ENCODE assay signal across 24 cellular contexts in the genomic region with DNA sequence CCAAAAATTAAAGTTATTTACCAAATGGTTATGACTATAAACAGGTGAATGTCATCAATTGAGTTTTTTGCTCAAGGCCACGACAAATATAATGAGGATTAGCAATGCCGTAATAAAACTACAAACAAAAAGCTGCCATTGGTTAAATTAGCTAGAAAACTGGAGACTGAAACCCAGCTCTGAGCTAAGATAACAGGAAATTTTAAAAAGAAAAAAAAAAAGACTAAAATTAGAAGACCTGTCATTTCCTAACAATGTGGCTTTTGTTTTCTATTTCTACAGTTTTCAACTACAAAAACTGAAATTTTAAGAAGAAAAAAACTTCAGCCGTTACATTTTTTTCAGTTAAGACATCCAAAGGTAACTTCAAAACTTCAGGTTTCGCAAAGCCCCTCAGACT. TPM values are rescaled to one million over a fixed set of nuclear protein-coding genes. Genes with fewer than 3 reads are reported as not detected.
DNase-seq lines count a peak whose midpoint lies in the region; ATAC-seq and TF ChIP-seq lines count a peak whose summit lies in the region.
"Had no signal": no experiment of that assay in that cellular context is flagged by ENCODE, and none has a peak within 500 bp of the region (broad histone marks: within the 10 kb centered on the region; RNA-seq: fewer than 3 reads in every experiment).

No MANE protein-coding gene starts in this region.

- no peaks in the 10 kb centered on the region for H3K27me3 Mint-ChIP-seq in activated CD4-positive, alpha-beta T cell treated with anti-CD3 and anti-CD28 coated beads, Interleukin-2, amount 10 ng/mL, durations not matched to agents 24 days and 14 days
- no peaks in the 10 kb centered on the region for H3K27me3 Mint-ChIP-seq in activated B cell treated with CpG ODN at 0.5 μM for 24 hours
- no peaks in the 10 kb centered on the region for H3K27me3 Mint-ChIP-seq in naive thymus-derived CD4-positive, alpha-beta T cell

- TF ChIP-seq CTCF in activated B cell treated with CpG ODN at 0.5 μM for 24 hours (IDR thresholded peaks at IDR 0.05) (no peak), uterus (IDR thresholded peaks at IDR 0.05) (no peak)

- H3K4me3 ChIP-seq in naive thymus-derived CD4-positive, alpha-beta T cell (ENCODE audit: low read length) = peak overlapping the region; percentile 30
- no peak overlapping the region for H3K4me3 ChIP-seq in uterus
- H3K4me3 ChIP-seq: body of pancreas, esophagus squamous epithelium, hepatocyte, PC-9 had no signal

- ATAC-seq in GM18868 (IDR thresholded peaks at IDR 0.05; ENCODE audit: unreplicated experiment) (peak; percentile 41), activated B cell treated with CpG ODN at 0.5 μM for 24 hours (ENCODE audit: low read depth) (no peak)
- no peak for ATAC-seq in naive thymus-derived CD4-positive, alpha-beta T cell
- ATAC-seq: body of pancreas, WTC11 had no signal

- CTCF ChIA-PET in activated B cell treated with CpG ODN at 0.5 μM for 24 hours (lab: Charles Lee) = interaction anchor here (2.0 to 2.2 kb wide), 2 partner anchors 15 to 39 kb away, joined by 4 to 9 read pairs; a partner anchor contains a TSS
- CTCF ChIA-PET in naive thymus-derived CD4-positive, alpha-beta T cell (lab: Charles Lee) = interaction anchor here (0.6 to 4.4 kb wide), 11 partner anchors 9 to 163 kb away, joined by 3 to 30 read pairs (median 6); a partner anchor contains a TSS

- H3K27ac ChIP-seq in naive thymus-derived CD4-positive, alpha-beta T cell (ENCODE audit: low read depth, low read length) = peak overlapping the region; percentile 65
- H3K27ac ChIP-seq in uterus = no peak overlapping the region
- H3K27ac ChIP-seq: body of pancreas, esophagus squamous epithelium, hepatocyte, PC-9 had no signal

- H3K9me3 Mint-ChIP-seq in activated CD4-positive, alpha-beta T cell treated with anti-CD3 and anti-CD28 coated beads, Interleukin-2, amount 10 ng/mL, durations not matched to agents 24 days and 14 days = no peaks in the 10 kb centered on the region
- no peaks in the 10 kb centered on the region for H3K9me3 Mint-ChIP-seq in activated B cell treated with CpG ODN at 0.5 μM for 24 hours
- no peaks in the 10 kb centered on the region for H3K9me3 Mint-ChIP-seq in naive thymus-derived CD4-positive, alpha-beta T cell

- H3K9me3 ChIP-seq in naive thymus-derived CD4-positive, alpha-beta T cell (ENCODE audit: control insufficient read depth in 2 of 3, low read length in 3 of 3) = no peaks in the 10 kb centered on the region
- no peaks in the 10 kb centered on the region for H3K9me3 ChIP-seq in uterus
- H3K9me3 ChIP-seq: body of pancreas, esophagus squamous epithelium had no signal

- H3K4me1 ChIP-seq in naive thymus-derived CD4-positive, alpha-beta T cell (ENCODE audit: control insufficient read depth in 2 of 2, insufficient read depth in 2 of 2, low read length in 2 of 2) = peaks cover 14 to 57% of the 10 kb centered on the region in 2 donors
- no peaks in the 10 kb centered on the region for H3K4me1 ChIP-seq in uterus
- H3K4me1 ChIP-seq: body of pancreas, esophagus squamous epithelium had no signal

- POLR2A ChIA-PET in activated B cell treated with CpG ODN at 0.5 μM for 24 hours (lab: Charles Lee) = interaction anchor here (1.5 to 6.8 kb wide), 5 partner anchors 8 to 39 kb away, joined by 4 to 113 read pairs (median 26); a partner anchor contains a TSS
- POLR2A ChIA-PET in naive thymus-derived CD4-positive, alpha-beta T cell (lab: Charles Lee) = interaction anchor here (0.6 to 4.7 kb wide), 9 partner anchors 9 to 254 kb away, joined by 4 to 82 read pairs (median 6); a partner anchor contains a TSS

- H3K36me3 ChIP-seq in naive thymus-derived CD4-positive, alpha-beta T cell (ENCODE audit: control insufficient read depth in 2 of 3, insufficient read depth in 3 of 3, low read length in 3 of 3) = no peaks in the 10 kb centered on the region
- H3K36me3 ChIP-seq in uterus = no peaks in the 10 kb centered on the region
- H3K36me3 ChIP-seq: esophagus squamous epithelium had no signal

- H3K36me3 Mint-ChIP-seq in activated CD4-positive, alpha-beta T cell treated with anti-CD3 and anti-CD28 coated beads, Interleukin-2, amount 10 ng/mL, durations not matched to agents 24 days and 14 days (ENCODE audit: low read depth) = peaks cover 16% of the 10 kb centered on the region
- H3K36me3 Mint-ChIP-seq in activated B cell treated with CpG ODN at 0.5 μM for 24 hours (ENCODE audit: low read depth) = peaks cover 13% of the 10 kb centered on the region
- peaks cover 0 to 4% (median 2%) of the 10 kb centered on the region in 5 donors for H3K36me3 Mint-ChIP-seq in naive thymus-derived CD4-positive, alpha-beta T cell

- peaks cover 48% of the 10 kb centered on the region for H3K4me1 Mint-ChIP-seq in activated CD4-positive, alpha-beta T cell treated with anti-CD3 and anti-CD28 coated beads, Interleukin-2, amount 10 ng/mL, durations not matched to agents 24 days and 14 days
- peaks cover 87% of the 10 kb centered on the region for H3K4me1 Mint-ChIP-seq in activated B cell treated with CpG ODN at 0.5 μM for 24 hours
- peaks cover 40 to 96% (median 70%) of the 10 kb centered on the region in 7 donors for H3K4me1 Mint-ChIP-seq in naive thymus-derived CD4-positive, alpha-beta T cell
- H3K4me1 Mint-ChIP-seq: WTC11 had no signal

- no peaks in the 10 kb centered on the region for H3K27me3 ChIP-seq in naive thymus-derived CD4-positive, alpha-beta T cell (ENCODE audit: control insufficient read depth in 2 of 2, insufficient read depth in 2 of 2, low read length in 2 of 2)
- no peaks in the 10 kb centered on the region for H3K27me3 ChIP-seq in uterus
- H3K27me3 ChIP-seq: body of pancreas, esophagus squamous epithelium, hepatocyte had no signal

- DNase-seq in activated CD4-positive, alpha-beta T cell treated with anti-CD3 and anti-CD28 coated beads, Interleukin-2, amount 10 ng/mL, durations not matched to agents 24 days and 14 days = peak; percentile 51
- DNase-seq in activated CD4-positive, alpha-beta T cell treated with anti-CD3 and anti-CD28 coated beads, Interleukin-2, amount 50 U/mL, for 48 hours = no peak
- DNase-seq in activated B cell treated with CpG ODN at 0.5 μM for 24 hours (no peak), uterus (no peak), SHP77 (lab: John Stamatoyannopoulos, UW) (no peak), cerebellum (ENCODE audit: low spot score) (no peak)
- peak in 3 of 9 donors; percentile 19 to 36 (median 25) for DNase-seq in naive thymus-derived CD4-positive, alpha-beta T cell
- DNase-seq: body of pancreas, Calu3, dermis blood vessel endothelial cell, esophagus squamous epithelium, GF-D8, NCI-H1930, NCI-H526, PC-9, posterior cingulate gyrus had no signal

- H3K27ac Mint-ChIP-seq in activated CD4-positive, alpha-beta T cell treated with anti-CD3 and anti-CD28 coated beads, Interleukin-2, amount 10 ng/mL, durations not matched to agents 24 days and 14 days = peak overlapping the region; percentile 80
- H3K27ac Mint-ChIP-seq in activated B cell treated with CpG ODN at 0.5 μM for 24 hours = peak overlapping the region; percentile 83
- peak overlapping the region; percentile 75 to 98 (median 91) for H3K27ac Mint-ChIP-seq in naive thymus-derived CD4-positive, alpha-beta T cell
- H3K27ac Mint-ChIP-seq: WTC11 had no signal

- intact Hi-C loops in activated CD4-positive, alpha-beta T cell treated with anti-CD3 and anti-CD28 coated beads, Interleukin-2, amount 10 ng/mL, durations not matched to agents 24 days and 14 days (cut with micrococcal nuclease) = no loop called here
- intact Hi-C loops in activated B cell treated with CpG ODN at 0.5 μM for 24 hours (cut with micrococcal nuclease) = loop anchor here (1.0 to 2.0 kb wide), 2 partner anchors 9 to 15 kb away; a partner anchor contains a TSS
- intact Hi-C loops in naive thymus-derived CD4-positive, alpha-beta T cell (cut with micrococcal nuclease) = loop anchor here (1.0 kb wide), 2 partner anchors 9 to 10 kb away; a partner anchor contains a TSS
- intact Hi-C loops in uterus (cut with DNase I; ENCODE audit: low total_unique reads) = no loop called here

- peak overlapping the region; percentile 68 for H3K4me3 Mint-ChIP-seq in activated CD4-positive, alpha-beta T cell treated with anti-CD3 and anti-CD28 coated beads, Interleukin-2, amount 10 ng/mL, durations not matched to agents 24 days and 14 days
- H3K4me3 Mint-ChIP-seq in activated B cell treated with CpG ODN at 0.5 μM for 24 hours = peak overlapping the region; percentile 57
- H3K4me3 Mint-ChIP-seq in naive thymus-derived CD4-positive, alpha-beta T cell = peak overlapping the region; percentile 59 to 80 (median 72)
- H3K4me3 Mint-ChIP-seq: WTC11 had no signal

- TF ChIP-seq POLR2A in uterus (IDR thresholded peaks at IDR 0.05) = no peak

RNA-seq across cellular contexts. Expression of a gene that starts 9.7 kb away (rescaled TPM):
- 18.4 and 19.4 TPM in 2 replicates for total RNA-seq in activated CD4-positive, alpha-beta T cell treated with anti-CD3 and anti-CD28 coated beads, Interleukin-2, amount 10 ng/mL, durations not matched to agents 24 days and 14 days
- total RNA-seq in activated B cell treated with CpG ODN at 0.5 μM for 24 hours (61.3 and 74.4 TPM in 2 replicates), uterus (10 to 100 TPM; 16.8 to 26.9 (median 22.2) TPM), cerebellum (46.1 TPM)
- 100 to 1,000 TPM in 4 of 5 experiments, 10 to 100 TPM in 1; 39.2 to 122 (median 111) TPM for total RNA-seq in naive thymus-derived CD4-positive, alpha-beta T cell
- 10 to 100 TPM in 1 of 2 donors, 1 to 10 TPM in 1; 9.6 to 13.4 TPM for polyA plus RNA-seq in naive thymus-derived CD4-positive, alpha-beta T cell

RNA-seq across cellular contexts. Expression of a gene that starts 15.0 kb away (rescaled TPM):
- 238 and 250 TPM in 2 replicates for total RNA-seq in activated CD4-positive, alpha-beta T cell treated with anti-CD3 and anti-CD28 coated beads, Interleukin-2, amount 10 ng/mL, durations not matched to agents 24 days and 14 days
- total RNA-seq in activated B cell treated with CpG ODN at 0.5 μM for 24 hours (116 and 130 TPM in 2 replicates), uterus (10 to 100 TPM; 56.9 to 78.8 (median 72.3) TPM), cerebellum (61.4 TPM)
- total RNA-seq in naive thymus-derived CD4-positive, alpha-beta T cell = 100 to 1,000 TPM in 1 of 5 experiments, 10 to 100 TPM in 4; 31.9 to 176 (median 75.7) TPM
- 100 to 1,000 TPM; 335 to 371 TPM for polyA plus RNA-seq in naive thymus-derived CD4-positive, alpha-beta T cell

RNA-seq across cellular contexts. Expression of a gene that starts 15.2 kb away (rescaled TPM):
- not detected in 2 replicates for total RNA-seq in activated CD4-positive, alpha-beta T cell treated with anti-CD3 and anti-CD28 coated beads, Interleukin-2, amount 10 ng/mL, durations not matched to agents 24 days and 14 days
- not detected in 2 replicates for total RNA-seq in activated B cell treated with CpG ODN at 0.5 μM for 24 hours
- total RNA-seq in naive thymus-derived CD4-positive, alpha-beta T cell = not detected
- polyA plus RNA-seq in naive thymus-derived CD4-positive, alpha-beta T cell = not detected
- not detected for total RNA-seq in uterus
- not detected for total RNA-seq in cerebellum
- total RNA-seq: A172, body of pancreas, Calu3, dermis blood vessel endothelial cell, esophagus squamous epithelium, hepatocyte, HT1080, MCF 10A, mucosa of gallbladder, PC-9, subcutaneous adipose tissue had no signal
- polyA plus RNA-seq: hepatocyte had no signal

RNA-seq across cellular contexts. Expression of a gene that starts 39.1 kb away (rescaled TPM):
- 63.9 and 67.3 TPM in 2 replicates for total RNA-seq in activated CD4-positive, alpha-beta T cell treated with anti-CD3 and anti-CD28 coated beads, Interleukin-2, amount 10 ng/mL, durations not matched to agents 24 days and 14 days
- 23.8 and 28.8 TPM in 2 replicates for total RNA-seq in activated B cell treated with CpG ODN at 0.5 μM for 24 hours
- 10 to 100 TPM; 40.0 to 95.5 (median 63.4) TPM for total RNA-seq in naive thymus-derived CD4-positive, alpha-beta T cell
- polyA plus RNA-seq in naive thymus-derived CD4-positive, alpha-beta T cell = 10 to 100 TPM; 10.8 to 15.1 TPM
- total RNA-seq in uterus = 10 to 100 TPM in 2 of 4 donors, 1 to 10 TPM in 2; 2.4 to 73.1 (median 7.3) TPM
- 26.2 TPM for total RNA-seq in cerebellum

Comparison
In these comparisons a context has a peak if more than half of its experiments do, and no peak if none do; other contexts are left out.
1. intact Hi-C loops: an anchor here in activated B cell treated with CpG ODN at 0.5 μM for 24 hours (1.0 to 2.0 kb wide) and naive thymus-derived CD4-positive, alpha-beta T cell (1.0 kb wide); none called in activated CD4-positive, alpha-beta T cell treated with anti-CD3 and anti-CD28 coated beads, Interleukin-2, amount 10 ng/mL, durations not matched to agents 24 days and 14 days and uterus.